In the genomic region with DNA sequence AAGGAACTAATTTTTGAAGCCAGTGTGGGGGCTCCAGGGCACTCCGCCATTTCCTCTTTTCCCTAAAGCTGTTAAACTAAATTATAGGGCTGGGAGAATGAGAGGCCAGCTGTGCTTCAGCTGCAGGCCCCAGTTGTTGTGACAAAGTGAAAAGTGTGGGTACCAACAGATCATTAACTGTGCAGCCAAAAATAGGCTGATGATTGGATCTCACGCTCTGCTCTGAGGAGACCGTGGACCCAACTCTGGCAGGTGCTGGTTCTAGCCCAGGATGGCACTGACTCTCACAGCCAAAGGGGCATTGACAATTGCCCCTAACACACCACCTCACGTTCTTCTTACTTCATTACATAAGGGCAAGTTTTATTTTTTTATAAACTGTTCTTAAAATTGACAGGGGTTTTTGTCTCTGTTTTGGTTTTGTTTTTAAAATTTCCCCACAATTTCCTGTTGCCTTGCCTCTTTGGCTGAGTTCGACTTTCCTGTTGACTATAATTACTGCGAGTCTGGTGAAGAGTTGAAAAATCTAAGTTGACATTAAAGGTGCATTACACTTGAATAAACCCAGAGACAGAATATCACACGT, we compare ENCODE assay signal across 1 cellular context.
TF ChIP-seq lines count a peak whose summit lies in the region.

No MANE protein-coding gene starts in this region.

TF ChIP-seq in GM12878, 131 proteins besides CTCF, POLR2A, EP300 and RAD21 (continued from another document):
- TF ChIP-seq, protein P1, sequence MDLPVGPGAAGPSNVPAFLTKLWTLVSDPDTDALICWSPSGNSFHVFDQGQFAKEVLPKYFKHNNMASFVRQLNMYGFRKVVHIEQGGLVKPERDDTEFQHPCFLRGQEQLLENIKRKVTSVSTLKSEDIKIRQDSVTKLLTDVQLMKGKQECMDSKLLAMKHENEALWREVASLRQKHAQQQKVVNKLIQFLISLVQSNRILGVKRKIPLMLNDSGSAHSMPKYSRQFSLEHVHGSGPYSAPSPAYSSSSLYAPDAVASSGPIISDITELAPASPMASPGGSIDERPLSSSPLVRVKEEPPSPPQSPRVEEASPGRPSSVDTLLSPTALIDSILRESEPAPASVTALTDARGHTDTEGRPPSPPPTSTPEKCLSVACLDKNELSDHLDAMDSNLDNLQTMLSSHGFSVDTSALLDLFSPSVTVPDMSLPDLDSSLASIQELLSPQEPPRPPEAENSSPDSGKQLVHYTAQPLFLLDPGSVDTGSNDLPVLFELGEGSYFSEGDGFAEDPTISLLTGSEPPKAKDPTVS (IDR thresholded peaks at IDR 0.05; ENCODE audit: low read depth, low read length) = no peak
- TF ChIP-seq MEF2B (IDR thresholded peaks at IDR 0.05; ENCODE audit: partially characterized antibody, poor library complexity, severe bottlenecking) (peak; percentile 87), FOXK2 (IDR thresholded peaks at IDR 0.05) (0 out of 2 replicates have a peak, but pooled peaks have one; percentile 29), RBBP5 (conservative IDR thresholded peaks at IDR 0.05) (peak; percentile 96)
- TF ChIP-seq, protein P2, sequence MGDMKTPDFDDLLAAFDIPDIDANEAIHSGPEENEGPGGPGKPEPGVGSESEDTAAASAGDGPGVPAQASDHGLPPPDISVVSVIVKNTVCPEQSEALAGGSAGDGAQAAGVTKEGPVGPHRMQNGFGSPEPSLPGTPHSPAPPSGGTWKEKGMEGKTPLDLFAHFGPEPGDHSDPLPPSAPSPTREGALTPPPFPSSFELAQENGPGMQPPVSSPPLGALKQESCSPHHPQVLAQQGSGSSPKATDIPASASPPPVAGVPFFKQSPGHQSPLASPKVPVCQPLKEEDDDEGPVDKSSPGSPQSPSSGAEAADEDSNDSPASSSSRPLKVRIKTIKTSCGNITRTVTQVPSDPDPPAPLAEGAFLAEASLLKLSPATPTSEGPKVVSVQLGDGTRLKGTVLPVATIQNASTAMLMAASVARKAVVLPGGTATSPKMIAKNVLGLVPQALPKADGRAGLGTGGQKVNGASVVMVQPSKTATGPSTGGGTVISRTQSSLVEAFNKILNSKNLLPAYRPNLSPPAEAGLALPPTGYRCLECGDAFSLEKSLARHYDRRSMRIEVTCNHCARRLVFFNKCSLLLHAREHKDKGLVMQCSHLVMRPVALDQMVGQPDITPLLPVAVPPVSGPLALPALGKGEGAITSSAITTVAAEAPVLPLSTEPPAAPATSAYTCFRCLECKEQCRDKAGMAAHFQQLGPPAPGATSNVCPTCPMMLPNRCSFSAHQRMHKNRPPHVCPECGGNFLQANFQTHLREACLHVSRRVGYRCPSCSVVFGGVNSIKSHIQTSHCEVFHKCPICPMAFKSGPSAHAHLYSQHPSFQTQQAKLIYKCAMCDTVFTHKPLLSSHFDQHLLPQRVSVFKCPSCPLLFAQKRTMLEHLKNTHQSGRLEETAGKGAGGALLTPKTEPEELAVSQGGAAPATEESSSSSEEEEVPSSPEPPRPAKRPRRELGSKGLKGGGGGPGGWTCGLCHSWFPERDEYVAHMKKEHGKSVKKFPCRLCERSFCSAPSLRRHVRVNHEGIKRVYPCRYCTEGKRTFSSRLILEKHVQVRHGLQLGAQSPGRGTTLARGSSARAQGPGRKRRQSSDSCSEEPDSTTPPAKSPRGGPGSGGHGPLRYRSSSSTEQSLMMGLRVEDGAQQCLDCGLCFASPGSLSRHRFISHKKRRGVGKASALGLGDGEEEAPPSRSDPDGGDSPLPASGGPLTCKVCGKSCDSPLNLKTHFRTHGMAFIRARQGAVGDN (IDR thresholded peaks at IDR 0.05) = 0 out of 2 replicates have a peak, but pooled peaks have one; percentile 10
